1 cellular context compared by ENCODE assay signal in the genomic region with DNA sequence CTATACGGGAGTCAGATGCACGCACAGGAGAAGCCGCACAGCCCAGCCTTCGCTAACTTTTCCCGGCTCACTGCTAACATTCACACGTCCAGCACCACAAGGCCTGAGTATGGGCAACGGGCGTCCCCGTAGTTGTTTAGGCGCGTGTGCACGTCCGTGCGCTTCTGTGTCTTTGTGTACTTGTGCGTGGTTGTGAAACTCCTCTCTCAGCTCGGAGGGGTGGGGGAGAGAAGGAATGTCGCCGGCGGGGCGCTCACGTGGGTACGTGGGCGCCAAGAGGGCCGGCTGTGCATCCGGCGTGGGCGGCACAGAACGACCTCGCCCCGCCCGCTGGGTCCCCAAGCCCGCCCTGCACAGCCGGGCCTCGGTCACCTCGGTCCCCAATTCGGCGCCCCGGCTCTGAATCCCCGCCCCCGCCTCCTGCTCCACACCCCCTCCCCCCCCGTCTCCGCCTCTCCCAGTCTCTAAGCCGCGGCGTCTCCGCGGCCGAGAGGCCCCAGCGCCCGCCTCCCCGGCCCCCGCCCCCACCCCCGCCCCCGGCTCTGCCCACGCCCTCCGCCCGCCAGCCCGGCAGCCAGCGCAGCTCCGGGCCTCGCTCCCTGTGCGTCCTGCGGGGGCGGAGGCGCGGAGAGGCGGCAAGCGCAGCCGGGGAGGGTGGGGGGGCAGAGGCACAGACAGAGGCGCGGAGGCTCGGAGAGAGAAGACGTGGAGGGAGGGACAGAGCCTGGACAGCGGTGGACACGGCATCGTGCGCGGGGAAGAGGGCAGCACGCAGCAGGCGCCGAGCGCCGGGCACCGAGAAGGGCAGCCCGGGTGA.
TF ChIP-seq lines count a peak whose summit lies in the region.

A gene with protein sequence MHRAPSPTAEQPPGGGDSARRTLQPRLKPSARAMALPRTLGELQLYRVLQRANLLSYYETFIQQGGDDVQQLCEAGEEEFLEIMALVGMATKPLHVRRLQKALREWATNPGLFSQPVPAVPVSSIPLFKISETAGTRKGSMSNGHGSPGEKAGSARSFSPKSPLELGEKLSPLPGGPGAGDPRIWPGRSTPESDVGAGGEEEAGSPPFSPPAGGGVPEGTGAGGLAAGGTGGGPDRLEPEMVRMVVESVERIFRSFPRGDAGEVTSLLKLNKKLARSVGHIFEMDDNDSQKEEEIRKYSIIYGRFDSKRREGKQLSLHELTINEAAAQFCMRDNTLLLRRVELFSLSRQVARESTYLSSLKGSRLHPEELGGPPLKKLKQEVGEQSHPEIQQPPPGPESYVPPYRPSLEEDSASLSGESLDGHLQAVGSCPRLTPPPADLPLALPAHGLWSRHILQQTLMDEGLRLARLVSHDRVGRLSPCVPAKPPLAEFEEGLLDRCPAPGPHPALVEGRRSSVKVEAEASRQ (plus strand): TSS at position 673 of the 817 bp plus-strand sequence. CDS start 158 bp downstream, outside the sequence.

TF ChIP-seq in HEK293, 187 proteins besides CTCF, POLR2A, EP300 and RAD21 (continued from another document and continues in another):
- TF ChIP-seq, protein P1, sequence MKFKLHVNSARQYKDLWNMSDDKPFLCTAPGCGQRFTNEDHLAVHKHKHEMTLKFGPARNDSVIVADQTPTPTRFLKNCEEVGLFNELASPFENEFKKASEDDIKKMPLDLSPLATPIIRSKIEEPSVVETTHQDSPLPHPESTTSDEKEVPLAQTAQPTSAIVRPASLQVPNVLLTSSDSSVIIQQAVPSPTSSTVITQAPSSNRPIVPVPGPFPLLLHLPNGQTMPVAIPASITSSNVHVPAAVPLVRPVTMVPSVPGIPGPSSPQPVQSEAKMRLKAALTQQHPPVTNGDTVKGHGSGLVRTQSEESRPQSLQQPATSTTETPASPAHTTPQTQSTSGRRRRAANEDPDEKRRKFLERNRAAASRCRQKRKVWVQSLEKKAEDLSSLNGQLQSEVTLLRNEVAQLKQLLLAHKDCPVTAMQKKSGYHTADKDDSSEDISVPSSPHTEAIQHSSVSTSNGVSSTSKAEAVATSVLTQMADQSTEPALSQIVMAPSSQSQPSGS (tag by site-specific recombination; IDR thresholded peaks at IDR 0.05; ENCODE audit: low read depth) = no peak
- TF ChIP-seq, protein P2, sequence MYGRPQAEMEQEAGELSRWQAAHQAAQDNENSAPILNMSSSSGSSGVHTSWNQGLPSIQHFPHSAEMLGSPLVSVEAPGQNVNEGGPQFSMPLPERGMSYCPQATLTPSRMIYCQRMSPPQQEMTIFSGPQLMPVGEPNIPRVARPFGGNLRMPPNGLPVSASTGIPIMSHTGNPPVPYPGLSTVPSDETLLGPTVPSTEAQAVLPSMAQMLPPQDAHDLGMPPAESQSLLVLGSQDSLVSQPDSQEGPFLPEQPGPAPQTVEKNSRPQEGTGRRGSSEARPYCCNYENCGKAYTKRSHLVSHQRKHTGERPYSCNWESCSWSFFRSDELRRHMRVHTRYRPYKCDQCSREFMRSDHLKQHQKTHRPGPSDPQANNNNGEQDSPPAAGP (tag by site-specific recombination; IDR thresholded peaks at IDR 0.05) = peak; percentile 28
- TF ChIP-seq ZNF341 (tag by site-specific recombination; IDR thresholded peaks at IDR 0.05; ENCODE audit: low read depth) (peak; percentile 83), ZNF501 (tag by site-specific recombination; IDR thresholded peaks at IDR 0.05) (0 out of 2 replicates have a peak, but pooled peaks have one; percentile 67), YY1 (tag by site-specific recombination; IDR thresholded peaks at IDR 0.05) (no peak), ZNF514 (tag by site-specific recombination; IDR thresholded peaks at IDR 0.05) (no peak), WT1 (tag by site-specific recombination; IDR thresholded peaks at IDR 0.05) (peak; percentile 40), OSR2 (tag by site-specific recombination; IDR thresholded peaks at IDR 0.05) (peak; percentile 44), ZNF791 (tag by site-specific recombination; IDR thresholded peaks at IDR 0.05) (no peak), ZBTB48 (tag by site-specific recombination; IDR thresholded peaks at IDR 0.05) (peak; percentile 40; the same call in 1 of the 2 replicates), ZNF366 (tag by site-specific recombination; conservative IDR thresholded peaks at IDR 0.05) (peak; percentile 71), ZNF391 (tag by site-specific recombination; IDR thresholded peaks at IDR 0.05; ENCODE audit: borderline replicate concordance, low read depth) (peak; percentile 44; the same call in 1 of the 2 replicates), ZNF404 (tag by site-specific recombination; IDR thresholded peaks at IDR 0.05) (no peak), ZNF19 (tag by site-specific recombination; IDR thresholded peaks at IDR 0.05; ENCODE audit: low read depth) (no peak), ZNF660 (tag by site-specific recombination; IDR thresholded peaks at IDR 0.05) (peak; percentile 41; the same call in 1 of the 2 replicates), GLI2 (tag by site-specific recombination; IDR thresholded peaks at IDR 0.05; ENCODE audit: borderline replicate concordance, low read depth) (no peak), ZEB2 (tag by site-specific recombination; IDR thresholded peaks at IDR 0.05) (peak; percentile 63; the same call in 1 of the 2 replicates), ZNF777 (tag by site-specific recombination; IDR thresholded peaks at IDR 0.05; ENCODE audit: borderline replicate concordance) (peak; percentile 58; the same call in 1 of the 2 replicates), ZNF214 (tag by site-specific recombination; IDR thresholded peaks at IDR 0.05; ENCODE audit: borderline replicate concordance) (no peak), ZNF10 (tag by site-specific recombination; IDR thresholded peaks at IDR 0.05) (no peak), ZNF658 (tag by site-specific recombination; IDR thresholded peaks at IDR 0.05) (no peak), ZNF600 (tag by site-specific recombination; IDR thresholded peaks at IDR 0.05) (peak; percentile 80), ZSCAN23 (tag by site-specific recombination; IDR thresholded peaks at IDR 0.05) (no peak), ZNF785 (tag by site-specific recombination; IDR thresholded peaks at IDR 0.05) (0 out of 2 replicates have a peak, but pooled peaks have one; percentile 27), KLF8 (tag by site-specific recombination; IDR thresholded peaks at IDR 0.05) (peak; percentile 79), SP3 (tag by site-specific recombination; IDR thresholded peaks at IDR 0.05) (peak; percentile 34), ZNF426 (tag by site-specific recombination; IDR thresholded peaks at IDR 0.05) (no peak), ZBTB8A (tag by site-specific recombination; IDR thresholded peaks at IDR 0.05) (peak; percentile 92), KLF1 (tag by site-specific recombination; IDR thresholded peaks at IDR 0.05) (peak; percentile 49; the same call in 1 of the 2 replicates), SCRT1 (tag by site-specific recombination; IDR thresholded peaks at IDR 0.05; ENCODE audit: borderline replicate concordance) (no peak), GLIS1 (tag by site-specific recombination; IDR thresholded peaks at IDR 0.05) (peak; percentile 6), ZFHX2 (tag by site-specific recombination; conservative IDR thresholded peaks at IDR 0.05) (peak; percentile 95), ZNF266 (tag by site-specific recombination; IDR thresholded peaks at IDR 0.05; ENCODE audit: low read depth) (no peak), ZNF354C (tag by site-specific recombination; IDR thresholded peaks at IDR 0.05; ENCODE audit: borderline replicate concordance, low read depth) (no peak), ZFP41 (tag by site-specific recombination; IDR thresholded peaks at IDR 0.05; ENCODE audit: borderline replicate concordance) (no peak), ZNF335 (tag by site-specific recombination; conservative IDR thresholded peaks at IDR 0.05) (peak; percentile 98)
- TF ChIP-seq, protein P3, sequence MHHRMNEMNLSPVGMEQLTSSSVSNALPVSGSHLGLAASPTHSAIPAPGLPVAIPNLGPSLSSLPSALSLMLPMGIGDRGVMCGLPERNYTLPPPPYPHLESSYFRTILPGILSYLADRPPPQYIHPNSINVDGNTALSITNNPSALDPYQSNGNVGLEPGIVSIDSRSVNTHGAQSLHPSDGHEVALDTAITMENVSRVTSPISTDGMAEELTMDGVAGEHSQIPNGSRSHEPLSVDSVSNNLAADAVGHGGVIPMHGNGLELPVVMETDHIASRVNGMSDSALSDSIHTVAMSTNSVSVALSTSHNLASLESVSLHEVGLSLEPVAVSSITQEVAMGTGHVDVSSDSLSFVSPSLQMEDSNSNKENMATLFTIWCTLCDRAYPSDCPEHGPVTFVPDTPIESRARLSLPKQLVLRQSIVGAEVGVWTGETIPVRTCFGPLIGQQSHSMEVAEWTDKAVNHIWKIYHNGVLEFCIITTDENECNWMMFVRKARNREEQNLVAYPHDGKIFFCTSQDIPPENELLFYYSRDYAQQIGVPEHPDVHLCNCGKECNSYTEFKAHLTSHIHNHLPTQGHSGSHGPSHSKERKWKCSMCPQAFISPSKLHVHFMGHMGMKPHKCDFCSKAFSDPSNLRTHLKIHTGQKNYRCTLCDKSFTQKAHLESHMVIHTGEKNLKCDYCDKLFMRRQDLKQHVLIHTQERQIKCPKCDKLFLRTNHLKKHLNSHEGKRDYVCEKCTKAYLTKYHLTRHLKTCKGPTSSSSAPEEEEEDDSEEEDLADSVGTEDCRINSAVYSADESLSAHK (tag by site-specific recombination; IDR thresholded peaks at IDR 0.05) = peak; percentile 49; the same call in 1 of the 2 replicates
- TF ChIP-seq, protein P4, sequence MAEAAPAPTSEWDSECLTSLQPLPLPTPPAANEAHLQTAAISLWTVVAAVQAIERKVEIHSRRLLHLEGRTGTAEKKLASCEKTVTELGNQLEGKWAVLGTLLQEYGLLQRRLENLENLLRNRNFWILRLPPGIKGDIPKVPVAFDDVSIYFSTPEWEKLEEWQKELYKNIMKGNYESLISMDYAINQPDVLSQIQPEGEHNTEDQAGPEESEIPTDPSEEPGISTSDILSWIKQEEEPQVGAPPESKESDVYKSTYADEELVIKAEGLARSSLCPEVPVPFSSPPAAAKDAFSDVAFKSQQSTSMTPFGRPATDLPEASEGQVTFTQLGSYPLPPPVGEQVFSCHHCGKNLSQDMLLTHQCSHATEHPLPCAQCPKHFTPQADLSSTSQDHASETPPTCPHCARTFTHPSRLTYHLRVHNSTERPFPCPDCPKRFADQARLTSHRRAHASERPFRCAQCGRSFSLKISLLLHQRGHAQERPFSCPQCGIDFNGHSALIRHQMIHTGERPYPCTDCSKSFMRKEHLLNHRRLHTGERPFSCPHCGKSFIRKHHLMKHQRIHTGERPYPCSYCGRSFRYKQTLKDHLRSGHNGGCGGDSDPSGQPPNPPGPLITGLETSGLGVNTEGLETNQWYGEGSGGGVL (tag by site-specific recombination; IDR thresholded peaks at IDR 0.05) = peak; percentile 88
- TF ChIP-seq, protein P5, sequence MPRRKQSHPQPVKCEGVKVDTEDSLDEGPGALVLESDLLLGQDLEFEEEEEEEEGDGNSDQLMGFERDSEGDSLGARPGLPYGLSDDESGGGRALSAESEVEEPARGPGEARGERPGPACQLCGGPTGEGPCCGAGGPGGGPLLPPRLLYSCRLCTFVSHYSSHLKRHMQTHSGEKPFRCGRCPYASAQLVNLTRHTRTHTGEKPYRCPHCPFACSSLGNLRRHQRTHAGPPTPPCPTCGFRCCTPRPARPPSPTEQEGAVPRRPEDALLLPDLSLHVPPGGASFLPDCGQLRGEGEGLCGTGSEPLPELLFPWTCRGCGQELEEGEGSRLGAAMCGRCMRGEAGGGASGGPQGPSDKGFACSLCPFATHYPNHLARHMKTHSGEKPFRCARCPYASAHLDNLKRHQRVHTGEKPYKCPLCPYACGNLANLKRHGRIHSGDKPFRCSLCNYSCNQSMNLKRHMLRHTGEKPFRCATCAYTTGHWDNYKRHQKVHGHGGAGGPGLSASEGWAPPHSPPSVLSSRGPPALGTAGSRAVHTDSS (tag by site-specific recombination; IDR thresholded peaks at IDR 0.05) = no peak
- TF ChIP-seq, protein P6, sequence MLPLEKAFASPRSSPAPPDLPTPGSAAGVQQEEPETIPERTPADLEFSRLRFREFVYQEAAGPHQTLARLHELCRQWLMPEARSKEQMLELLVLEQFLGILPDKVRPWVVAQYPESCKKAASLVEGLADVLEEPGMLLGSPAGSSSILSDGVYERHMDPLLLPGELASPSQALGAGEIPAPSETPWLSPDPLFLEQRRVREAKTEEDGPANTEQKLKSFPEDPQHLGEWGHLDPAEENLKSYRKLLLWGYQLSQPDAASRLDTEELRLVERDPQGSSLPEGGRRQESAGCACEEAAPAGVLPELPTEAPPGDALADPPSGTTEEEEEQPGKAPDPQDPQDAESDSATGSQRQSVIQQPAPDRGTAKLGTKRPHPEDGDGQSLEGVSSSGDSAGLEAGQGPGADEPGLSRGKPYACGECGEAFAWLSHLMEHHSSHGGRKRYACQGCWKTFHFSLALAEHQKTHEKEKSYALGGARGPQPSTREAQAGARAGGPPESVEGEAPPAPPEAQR (tag by site-specific recombination; IDR thresholded peaks at IDR 0.05) = no peak
- TF ChIP-seq, protein P7, sequence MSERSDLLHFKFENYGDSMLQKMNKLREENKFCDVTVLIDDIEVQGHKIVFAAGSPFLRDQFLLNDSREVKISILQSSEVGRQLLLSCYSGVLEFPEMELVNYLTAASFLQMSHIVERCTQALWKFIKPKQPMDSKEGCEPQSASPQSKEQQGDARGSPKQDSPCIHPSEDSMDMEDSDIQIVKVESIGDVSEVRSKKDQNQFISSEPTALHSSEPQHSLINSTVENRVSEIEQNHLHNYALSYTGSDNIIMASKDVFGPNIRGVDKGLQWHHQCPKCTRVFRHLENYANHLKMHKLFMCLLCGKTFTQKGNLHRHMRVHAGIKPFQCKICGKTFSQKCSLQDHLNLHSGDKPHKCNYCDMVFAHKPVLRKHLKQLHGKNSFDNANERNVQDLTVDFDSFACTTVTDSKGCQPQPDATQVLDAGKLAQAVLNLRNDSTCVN (tag by site-specific recombination; optimal IDR thresholded peaks at IDR 0.05) = peak; percentile 87
- TF ChIP-seq, protein P8, sequence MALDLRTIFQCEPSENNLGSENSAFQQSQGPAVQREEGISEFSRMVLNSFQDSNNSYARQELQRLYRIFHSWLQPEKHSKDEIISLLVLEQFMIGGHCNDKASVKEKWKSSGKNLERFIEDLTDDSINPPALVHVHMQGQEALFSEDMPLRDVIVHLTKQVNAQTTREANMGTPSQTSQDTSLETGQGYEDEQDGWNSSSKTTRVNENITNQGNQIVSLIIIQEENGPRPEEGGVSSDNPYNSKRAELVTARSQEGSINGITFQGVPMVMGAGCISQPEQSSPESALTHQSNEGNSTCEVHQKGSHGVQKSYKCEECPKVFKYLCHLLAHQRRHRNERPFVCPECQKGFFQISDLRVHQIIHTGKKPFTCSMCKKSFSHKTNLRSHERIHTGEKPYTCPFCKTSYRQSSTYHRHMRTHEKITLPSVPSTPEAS (tag by site-specific recombination; IDR thresholded peaks at IDR 0.05) = peak; percentile 62
- TF ChIP-seq, protein P9, sequence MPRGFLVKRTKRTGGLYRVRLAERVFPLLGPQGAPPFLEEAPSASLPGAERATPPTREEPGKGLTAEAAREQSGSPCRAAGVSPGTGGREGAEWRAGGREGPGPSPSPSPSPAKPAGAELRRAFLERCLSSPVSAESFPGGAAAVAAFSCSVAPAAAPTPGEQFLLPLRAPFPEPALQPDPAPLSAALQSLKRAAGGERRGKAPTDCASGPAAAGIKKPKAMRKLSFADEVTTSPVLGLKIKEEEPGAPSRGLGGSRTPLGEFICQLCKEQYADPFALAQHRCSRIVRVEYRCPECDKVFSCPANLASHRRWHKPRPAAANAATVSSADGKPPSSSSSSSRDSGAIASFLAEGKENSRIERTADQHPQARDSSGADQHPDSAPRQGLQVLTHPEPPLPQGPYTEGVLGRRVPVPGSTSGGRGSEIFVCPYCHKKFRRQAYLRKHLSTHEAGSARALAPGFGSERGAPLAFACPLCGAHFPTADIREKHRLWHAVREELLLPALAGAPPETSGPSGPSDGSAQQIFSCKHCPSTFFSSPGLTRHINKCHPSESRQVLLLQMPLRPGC (tag by site-specific recombination; IDR thresholded peaks at IDR 0.05) = peak; percentile 71
